Comparison of ENCODE assay signal across 8 cellular contexts in genomic region chr10:50740351-50740688, GRCh38. TPM values are rescaled to one million over a fixed set of nuclear protein-coding genes. Genes with fewer than 3 reads are reported as not detected.
DNase-seq lines count a peak whose midpoint lies in the region; ATAC-seq and TF ChIP-seq lines count a peak whose summit lies in the region.

No MANE protein-coding gene starts in this region.

- H3K27me3 ChIP-seq in HAP-1 (ENCODE audit: low read depth) (peaks cover 5% of the 10 kb centered on the region; the same call in 1 of the 2 replicates), foreskin keratinocyte (peaks cover 5% of the 10 kb centered on the region)

- no peaks in the 10 kb centered on the region for H3K9me3 ChIP-seq in HAP-1

- H3K36me3 Mint-ChIP-seq in activated T-cell treated with anti-CD3 and anti-CD28 coated beads, Interleukin-2, amount 50 U/mL, for 72 hours (ENCODE audit: insufficient read depth in 2 of 2): peaks cover 0 to 2% of the 10 kb centered on the region in 2 donors

- no peaks in the 10 kb centered on the region for H3K9me3 Mint-ChIP-seq in activated T-cell treated with anti-CD3 and anti-CD28 coated beads, Interleukin-2, amount 50 U/mL, for 72 hours

- peak; percentile 70 to 72 for ATAC-seq in activated T-cell treated with anti-CD3 and anti-CD28 coated beads, Interleukin-2, amount 50 U/mL, for 72 hours (replicated peaks in 1 of 2)
- ATAC-seq in foreskin keratinocyte (peak; percentile 58), omental fat pad (ENCODE audit: low FRiP score) (peak; percentile 52)

- H3K4me3 ChIP-seq in HAP-1: peak overlapping the region; percentile 58

- H3K36me3 ChIP-seq in HAP-1 (replicated peaks): no peaks in the 10 kb centered on the region

- no peak for TF ChIP-seq CTCF in foreskin keratinocyte (conservative IDR thresholded peaks at IDR 0.05)
- TF ChIP-seq CTCF in omental fat pad (IDR thresholded peaks at IDR 0.05): no peak

- H3K27me3 Mint-ChIP-seq in activated T-cell treated with anti-CD3 and anti-CD28 coated beads, Interleukin-2, amount 50 U/mL, for 72 hours (ENCODE audit: low read depth): no peaks in the 10 kb centered on the region

- peak; percentile 12 for DNase-seq in DMS153 treated with DMSO at 0.1 percent for 48 hours (lab: John Stamatoyannopoulos, UW; ENCODE audit: unreplicated experiment)
- no peak for DNase-seq in DMS153 (lab: John Stamatoyannopoulos, UW)
- peak in 1 of 2 experiments; percentile 2 for DNase-seq in HAP-1 (ENCODE audit: low spot score in 2 of 2)
- peak; percentile 22 for DNase-seq in MV-4-11 (lab: John Stamatoyannopoulos, UW)
- DNase-seq in activated T-cell treated with anti-CD3 and anti-CD28 coated beads, Interleukin-2, amount 50 U/mL, for 72 hours: peak; percentile 29 to 33
- peak; percentile 38 to 58 for DNase-seq in foreskin keratinocyte
- no peak for DNase-seq in omental fat pad (ENCODE audit: low spot score)
- DNase-seq in NCI-H1048 (lab: John Stamatoyannopoulos, UW): no peak

- H3K27ac Mint-ChIP-seq in activated T-cell treated with anti-CD3 and anti-CD28 coated beads, Interleukin-2, amount 50 U/mL, for 72 hours: peak overlapping the region; percentile 94

- H3K4me3 Mint-ChIP-seq in activated T-cell treated with anti-CD3 and anti-CD28 coated beads, Interleukin-2, amount 50 U/mL, for 72 hours: peak overlapping the region; percentile 90 to 96

- in situ Hi-C loops in HAP-1 (cut with MboI; ENCODE audit: low sequenced_read_pairs): no loop called here

- H3K4me1 ChIP-seq in HAP-1 (0 out of 2 replicates have a peak, but pooled peaks cover 3% of the 10 kb centered on the region), foreskin keratinocyte (peaks cover 5% of the 10 kb centered on the region)

- peaks cover 18% of the 10 kb centered on the region for H3K4me1 Mint-ChIP-seq in activated T-cell treated with anti-CD3 and anti-CD28 coated beads, Interleukin-2, amount 50 U/mL, for 72 hours (ENCODE audit: low read depth)

- H3K27ac ChIP-seq in foreskin keratinocyte: peak overlapping the region; percentile 58

RNA-seq across cellular contexts. Expression of gene ASAH2B, which starts 0.6 kb away (rescaled TPM):
- total RNA-seq in activated T-cell treated with anti-CD3 and anti-CD28 coated beads, Interleukin-2, amount 50 U/mL, for 72 hours: 10 to 100 TPM; 11.1 to 12.0 TPM
- total RNA-seq in foreskin keratinocyte (4.1 and 5.5 TPM in 2 replicates), omental fat pad (1 to 10 TPM; 1.1 to 2.1 (median 1.2) TPM)
- polyA plus RNA-seq in foreskin keratinocyte: 2.7 and 3.6 TPM in 2 replicates

Comparison
In these comparisons a context has a peak if more than half of its experiments do, and no peak if none do; other contexts are left out.
1. DNase-seq: peak in DMS153 treated with DMSO at 0.1 percent for 48 hours (single experiment), MV-4-11 (single experiment), activated T-cell treated with anti-CD3 and anti-CD28 coated beads, Interleukin-2, amount 50 U/mL, for 72 hours (2 of 2) and foreskin keratinocyte (2 of 2); none in DMS153 (single experiment), omental fat pad (single experiment) and NCI-H1048 (single experiment).
2. Peak in every context shown above with its lines, with median percentiles within 50 percentile points of each other: ATAC-seq.